ENCODE assay signal across 11 cellular contexts in the genomic region with DNA sequence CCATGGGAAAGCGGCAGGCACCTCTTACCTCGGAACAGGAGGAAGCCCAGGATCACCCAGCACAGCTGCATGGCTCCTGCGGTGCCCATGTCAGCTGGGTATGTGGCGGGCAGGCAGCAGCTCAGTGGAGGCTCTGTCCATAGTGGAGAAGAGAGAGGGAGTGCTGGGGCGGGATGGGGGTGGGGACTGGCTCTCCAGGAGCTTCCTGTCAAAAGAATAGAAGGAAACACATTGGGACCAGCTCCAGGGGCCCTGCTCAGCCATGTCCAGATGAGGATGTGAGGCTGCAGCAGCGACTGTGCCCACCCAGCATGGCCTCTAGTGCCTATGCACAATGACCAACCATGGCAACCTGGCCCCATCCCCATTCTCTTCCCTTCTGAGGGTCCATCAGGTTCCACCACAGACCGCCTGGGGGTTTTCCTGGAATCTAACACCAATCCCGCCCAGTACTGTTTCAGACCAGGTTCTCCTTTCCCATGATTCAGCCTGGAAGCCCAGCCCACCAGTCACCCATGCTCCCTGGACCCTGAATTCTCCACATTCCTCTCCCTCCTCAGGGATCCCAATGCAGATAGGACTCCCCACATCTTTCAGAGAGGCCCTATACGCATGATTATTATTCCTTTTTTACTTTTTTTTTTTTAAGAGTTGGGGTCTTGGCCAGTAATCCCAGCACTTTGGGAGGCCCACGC. TPM values are rescaled to one million over a fixed set of nuclear protein-coding genes. Genes with fewer than 3 reads are reported as not detected.
DNase-seq lines count a peak whose midpoint lies in the region; FAIRE-seq and TF ChIP-seq lines count a peak whose summit lies in the region.
"Had no signal": no experiment of that assay in that cellular context is flagged by ENCODE, and none has a peak within 500 bp of the region (broad histone marks: within the 10 kb centered on the region; RNA-seq: fewer than 3 reads in every experiment).

A gene with protein sequence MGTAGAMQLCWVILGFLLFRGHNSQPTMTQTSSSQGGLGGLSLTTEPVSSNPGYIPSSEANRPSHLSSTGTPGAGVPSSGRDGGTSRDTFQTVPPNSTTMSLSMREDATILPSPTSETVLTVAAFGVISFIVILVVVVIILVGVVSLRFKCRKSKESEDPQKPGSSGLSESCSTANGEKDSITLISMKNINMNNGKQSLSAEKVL (minus strand): TSS at position 162 of the 695 bp plus-strand sequence. CDS start 73 bp downstream, at position 89.

- POLR2A ChIA-PET in HEK293 (lab: Yijun Ruan, JAX) = no interaction called here
- POLR2A ChIA-PET in activated CD4-positive, alpha-beta memory T cell treated with anti-CD3 and anti-CD28 coated beads, Interleukin-2, amount 10 ng/mL, durations not matched to agents 7 days and 5 days (lab: Charles Lee) = interaction anchor here (1.3 to 5.9 kb wide), 2 partner anchors 15 to 19 kb away, joined by 5 to 58 read pairs; a partner anchor contains a TSS

- no peaks in the 10 kb centered on the region for H3K9me3 ChIP-seq in HEK293 (ENCODE audit: control insufficient read depth, insufficient read depth, low read depth, low read length)
- H3K9me3 ChIP-seq: pancreas had no signal

- H3K27ac Mint-ChIP-seq in activated CD4-positive, alpha-beta memory T cell treated with anti-CD3 and anti-CD28 coated beads, Interleukin-2, amount 10 ng/mL, durations not matched to agents 7 days and 5 days = no peak within 1 kb of the TSS

- CTCF ChIA-PET in HEK293 (lab: Yijun Ruan, JAX) = interaction anchor here (1.2 kb wide), 1 partner anchor 55 kb away, joined by 3 read pairs; no protein-coding TSS in a partner anchor
- CTCF ChIA-PET in activated CD4-positive, alpha-beta memory T cell treated with anti-CD3 and anti-CD28 coated beads, Interleukin-2, amount 10 ng/mL, durations not matched to agents 7 days and 5 days (lab: Charles Lee) = no interaction called here

- H3K27me3 Mint-ChIP-seq in activated CD4-positive, alpha-beta memory T cell treated with anti-CD3 and anti-CD28 coated beads, Interleukin-2, amount 10 ng/mL, durations not matched to agents 7 days and 5 days = no peaks in the 10 kb centered on the region
- H3K27me3 Mint-ChIP-seq: central memory CD8-positive, alpha-beta T cell had no signal

- in situ Hi-C loops in astrocyte of the spinal cord (cut with HindIII; ENCODE audit: low sequenced_read_pairs) = no loop called here

- DNase-seq in astrocyte of the spinal cord (ENCODE audit: low read depth, low spot score) = peak; percentile 24
- peak; percentile 60 for DNase-seq in iPS-NIHi11 (ENCODE audit: low spot score)
- no peak for DNase-seq in GM19238 (ENCODE audit: insufficient read length, low spot score)
- no peak for DNase-seq in GM19239 (ENCODE audit: insufficient read length, low spot score)
- DNase-seq in activated CD4-positive, alpha-beta memory T cell treated with anti-CD3 and anti-CD28 coated beads, Interleukin-2, amount 10 ng/mL, durations not matched to agents 7 days and 5 days = no peak
- DNase-seq in NCI-H2227 (lab: John Stamatoyannopoulos, UW; ENCODE audit: unreplicated experiment) = no peak
- DNase-seq: activated CD4-positive, alpha-beta T cell treated with anti-CD3 and anti-CD28 coated beads, Interleukin-2, amount 50 U/mL, for 4 hours; pancreas had no signal

- H3K4me1 Mint-ChIP-seq in activated CD4-positive, alpha-beta memory T cell treated with anti-CD3 and anti-CD28 coated beads, Interleukin-2, amount 10 ng/mL, durations not matched to agents 7 days and 5 days = peaks cover 42% of the 10 kb centered on the region

- no peaks in the 10 kb centered on the region for H3K36me3 Mint-ChIP-seq in activated CD4-positive, alpha-beta memory T cell treated with anti-CD3 and anti-CD28 coated beads, Interleukin-2, amount 10 ng/mL, durations not matched to agents 7 days and 5 days (ENCODE audit: low read depth)

- FAIRE-seq in GM19239 (lab: Jason Lieb, UNC) = no peak
- FAIRE-seq: pancreas had no signal

- H3K27ac ChIP-seq in HEK293 (ENCODE audit: extremely low read depth, low read depth, low read length) (no peak within 1 kb of the TSS), skin epidermis (peak within 1 kb of the TSS in 20 of 21 experiments; percentile 18 to 82 (median 64))
- H3K27ac ChIP-seq: pancreas had no signal

- TF ChIP-seq CTCF in HEK293 (tag by site-specific recombination; IDR thresholded peaks at IDR 0.05) = no peak
- TF ChIP-seq CTCF in astrocyte of the spinal cord (IDR thresholded peaks at IDR 0.05; ENCODE audit: low read depth, low read length) = no peak

- H3K36me3 ChIP-seq in HEK293 (ENCODE audit: control insufficient read depth in 2 of 2, insufficient read depth in 1 of 2, low read length in 2 of 2) = no peaks in the 10 kb centered on the region; a peak in 1 of 3 replicates
- H3K36me3 ChIP-seq: pancreas had no signal

- H3K9me3 Mint-ChIP-seq in activated CD4-positive, alpha-beta memory T cell treated with anti-CD3 and anti-CD28 coated beads, Interleukin-2, amount 10 ng/mL, durations not matched to agents 7 days and 5 days = no peaks in the 10 kb centered on the region
- H3K9me3 Mint-ChIP-seq: central memory CD8-positive, alpha-beta T cell had no signal

- no peak within 1 kb of the TSS for H3K4me3 Mint-ChIP-seq in activated CD4-positive, alpha-beta memory T cell treated with anti-CD3 and anti-CD28 coated beads, Interleukin-2, amount 10 ng/mL, durations not matched to agents 7 days and 5 days
- H3K4me3 Mint-ChIP-seq: central memory CD8-positive, alpha-beta T cell had no signal

- H3K4me1 ChIP-seq in HEK293 (ENCODE audit: control insufficient read depth, insufficient read depth, low read length) = no peaks in the 10 kb centered on the region; the same call in 1 of the 2 replicates
- H3K4me1 ChIP-seq: pancreas had no signal

- H3K4me3 ChIP-seq in HEK293 (ENCODE audit: low read depth, low read length) (no peak within 1 kb of the TSS), astrocyte of the spinal cord (ENCODE audit: low read depth, low read length) (no peak within 1 kb of the TSS), skin epidermis (peak within 1 kb of the TSS in 5 of 7 experiments; percentile 8 to 21 (median 12))
- H3K4me3 ChIP-seq: pancreas had no signal

TF ChIP-seq in HEK293, 187 proteins besides CTCF, POLR2A, EP300 and RAD21:
- peak; percentile 71 for TF ChIP-seq ZIC2 (tag by site-specific recombination; IDR thresholded peaks at IDR 0.05)
- no peak for TF ChIP-seq ZNF138 (tag by site-specific recombination; IDR thresholded peaks at IDR 0.05; ENCODE audit: borderline replicate concordance)

RNA-seq across cellular contexts. Expression of the gene that starts here (rescaled TPM):
- 1 to 10 TPM in 1 of 2 experiments, not detected in 1; 1.1 TPM for total RNA-seq in activated CD4-positive, alpha-beta memory T cell treated with anti-CD3 and anti-CD28 coated beads, Interleukin-2, amount 10 ng/mL, durations not matched to agents 7 days and 5 days

Comparison
In these comparisons a context has a peak if more than half of its experiments do, and no peak if none do; other contexts are left out.
1. H3K4me3 ChIP-seq: peak in skin epidermis (5 of 7); none in HEK293 (single experiment) and astrocyte of the spinal cord (single experiment).
2. DNase-seq: peak in astrocyte of the spinal cord (single experiment) and iPS-NIHi11 (single experiment); none in GM19238 (single experiment), GM19239 (single experiment), activated CD4-positive, alpha-beta memory T cell treated with anti-CD3 and anti-CD28 coated beads, Interleukin-2, amount 10 ng/mL, durations not matched to agents 7 days and 5 days (single experiment) and NCI-H2227 (single experiment).